In genomic region chr12:3129301-3130052, GRCh38 we compare ENCODE assay signal across 9 cellular contexts. TPM values are rescaled to one million over a fixed set of nuclear protein-coding genes. Genes with fewer than 3 reads are reported as not detected.
A peak's percentile ranks its signal among the peaks of the same experiment; 100 is the strongest.
DNase-seq lines count a peak whose midpoint lies in the region; ATAC-seq and TF ChIP-seq lines count a peak whose summit lies in the region.
"Had no signal": no experiment of that assay in that cellular context is flagged by ENCODE, and none has a peak within 500 bp of the region (broad histone marks: within the 10 kb centered on the region; RNA-seq: fewer than 3 reads in every experiment).

No MANE protein-coding gene starts in this region.

- H3K27ac ChIP-seq in fibroblast of lung (ENCODE audit: insufficient read depth, low read length) (no peak overlapping the region), upper lobe of left lung (peak overlapping the region in 3 of 4 donors; percentile 23 to 55 (median 54)), sigmoid colon (no peak overlapping the region)

- 52 to 60% methylated on average over 12 of the region's 12 CpGs for WGBS in upper lobe of left lung, 2 donors
- WGBS in sigmoid colon, 2 donors: 54 to 74% methylated on average over 12 of the region's 12 CpGs

- H3K9me3 Mint-ChIP-seq in natural killer cell treated with Interleukin-12 subunit alpha and Interleukin-12 subunit beta and Interleukin-15 and Interleukin-18, amount 100 ng/mL, for 72 hours: peaks cover 8% of the 10 kb centered on the region
- peaks cover 0 to 3% of the 10 kb centered on the region in 2 donors for H3K9me3 Mint-ChIP-seq in natural killer cell

- no peaks in the 10 kb centered on the region for H3K36me3 ChIP-seq in fibroblast of lung (ENCODE audit: control insufficient read depth, insufficient read depth, low read length)
- no peaks in the 10 kb centered on the region for H3K36me3 ChIP-seq in upper lobe of left lung
- H3K36me3 ChIP-seq in sigmoid colon: no peaks in the 10 kb centered on the region

- no peak overlapping the region for H3K4me3 Mint-ChIP-seq in natural killer cell treated with Interleukin-12 subunit alpha and Interleukin-12 subunit beta and Interleukin-15 and Interleukin-18, amount 100 ng/mL, for 72 hours
- H3K4me3 Mint-ChIP-seq in natural killer cell: no peak overlapping the region

- no peaks in the 10 kb centered on the region for H4K20me1 ChIP-seq in fibroblast of lung (ENCODE audit: control insufficient read depth, extremely low read depth, insufficient read depth, low read length)

- H3K36me3 Mint-ChIP-seq in natural killer cell treated with Interleukin-12 subunit alpha and Interleukin-12 subunit beta and Interleukin-15 and Interleukin-18, amount 100 ng/mL, for 72 hours: peaks cover 4% of the 10 kb centered on the region
- H3K36me3 Mint-ChIP-seq in natural killer cell: no peaks in the 10 kb centered on the region

- H3K4me1 ChIP-seq in fibroblast of lung (ENCODE audit: control insufficient read depth, extremely low read depth, insufficient read depth, low read length): peaks cover 6% of the 10 kb centered on the region
- peaks cover 40 to 51% (median 44%) of the 10 kb centered on the region in 4 donors for H3K4me1 ChIP-seq in upper lobe of left lung
- peaks cover 0 to 20% (median 18%) of the 10 kb centered on the region in 4 donors for H3K4me1 ChIP-seq in sigmoid colon

- intact Hi-C loops in natural killer cell (cut with micrococcal nuclease) (no loop called here), sigmoid colon (cut with DNase I) (no loop called here)

- H3K27me3 ChIP-seq in fibroblast of lung (ENCODE audit: control insufficient read depth, insufficient read depth, low read length): no peaks in the 10 kb centered on the region
- H3K27me3 ChIP-seq in upper lobe of left lung: no peaks in the 10 kb centered on the region
- no peaks in the 10 kb centered on the region for H3K27me3 ChIP-seq in sigmoid colon

- H3K9me3 ChIP-seq in fibroblast of lung (ENCODE audit: control insufficient read depth, insufficient read depth, low read depth, low read length): no peaks in the 10 kb centered on the region
- no peaks in the 10 kb centered on the region for H3K9me3 ChIP-seq in upper lobe of left lung
- peaks cover 0 to 6% (median 0%) of the 10 kb centered on the region in 4 donors for H3K9me3 ChIP-seq in sigmoid colon

- H3K4me3 ChIP-seq in fibroblast of lung (replicated peaks in 1 of 4; ENCODE audit: control extremely low read depth in 1 of 4, insufficient read depth in 1 of 4, low read depth in 3 of 4, low read length in 4 of 4) (no peak overlapping the region), upper lobe of left lung (no peak overlapping the region), sigmoid colon (no peak overlapping the region)
- H3K4me3 ChIP-seq: skin epidermis had no signal

- peak overlapping the region in 1 of 2 donors; percentile 36 for H3K27ac Mint-ChIP-seq in natural killer cell treated with Interleukin-12 subunit alpha and Interleukin-12 subunit beta and Interleukin-15 and Interleukin-18, amount 100 ng/mL, for 72 hours
- H3K27ac Mint-ChIP-seq in natural killer cell: no peak overlapping the region

- no peak for TF ChIP-seq POLR2A in upper lobe of left lung (IDR thresholded peaks at IDR 0.05)
- no peak for TF ChIP-seq POLR2A in sigmoid colon (IDR thresholded peaks at IDR 0.05)

- no peak overlapping the region for H2AFZ ChIP-seq in fibroblast of lung (ENCODE audit: low read length)

- no peaks in the 10 kb centered on the region for H3K79me2 ChIP-seq in fibroblast of lung (ENCODE audit: control insufficient read depth, insufficient read depth, low read length)

- ATAC-seq in natural killer cell treated with Interleukin-12 subunit alpha and Interleukin-12 subunit beta and Interleukin-15 and Interleukin-18, amount 100 ng/mL, for 72 hours: peak in 1 of 2 donors; percentile 59
- ATAC-seq in natural killer cell: no peak
- no peak for ATAC-seq in upper lobe of left lung (ENCODE audit: low FRiP score in 2 of 2)

- no peak overlapping the region for H3K9ac ChIP-seq in fibroblast of lung (ENCODE audit: insufficient read depth, low read length)

- TF ChIP-seq EP300 in upper lobe of left lung (IDR thresholded peaks at IDR 0.05) (no peak), sigmoid colon (IDR thresholded peaks at IDR 0.05) (no peak)

- no peak overlapping the region for H3K4me2 ChIP-seq in fibroblast of lung (ENCODE audit: extremely low read depth, insufficient read depth, low read length)

- TF ChIP-seq CTCF in natural killer cell (IDR thresholded peaks at IDR 0.05): no peak
- no peak for TF ChIP-seq CTCF in fibroblast of lung (conservative IDR thresholded peaks at IDR 0.05 in 1 of 2, IDR thresholded peaks at IDR 0.05 in 1 of 2; ENCODE audit: low read depth in 1 of 2, low read length in 2 of 2)
- no peak for TF ChIP-seq CTCF in upper lobe of left lung (IDR thresholded peaks at IDR 0.05)
- TF ChIP-seq CTCF in sigmoid colon (IDR thresholded peaks at IDR 0.05): no peak

- peaks cover 32 to 44% of the 10 kb centered on the region in 2 donors for H3K27me3 Mint-ChIP-seq in natural killer cell treated with Interleukin-12 subunit alpha and Interleukin-12 subunit beta and Interleukin-15 and Interleukin-18, amount 100 ng/mL, for 72 hours
- H3K27me3 Mint-ChIP-seq in natural killer cell (ENCODE audit: low read depth in 2 of 2): peaks cover 37 to 47% of the 10 kb centered on the region in 2 donors

- peak; percentile 61 for DNase-seq in natural killer cell treated with Interleukin-12 subunit alpha and Interleukin-12 subunit beta and Interleukin-15 and Interleukin-18, amount 100 ng/mL, for 72 hours (ENCODE audit: low spot score)
- DNase-seq in natural killer cell (no peak), RPMI8226 (peak; percentile 52), fibroblast of lung (ENCODE audit: low read depth in 2 of 2) (peak; percentile 64 to 94), upper lobe of left lung (no peak), HPDE6-E6E7 (ENCODE audit: extremely low spot score) (no peak), NCI-H1694 (lab: John Stamatoyannopoulos, UW) (no peak), sigmoid colon (no peak)

- peaks cover 17 to 18% of the 10 kb centered on the region in 2 donors for H3K4me1 Mint-ChIP-seq in natural killer cell treated with Interleukin-12 subunit alpha and Interleukin-12 subunit beta and Interleukin-15 and Interleukin-18, amount 100 ng/mL, for 72 hours (ENCODE audit: low read depth in 2 of 2)
- H3K4me1 Mint-ChIP-seq in natural killer cell: peaks cover 15 to 20% of the 10 kb centered on the region in 2 donors

RNA-seq across cellular contexts. Expression of gene TSPAN9, which starts 52.3 kb away (rescaled TPM):
- total RNA-seq in natural killer cell treated with Interleukin-12 subunit alpha and Interleukin-12 subunit beta and Interleukin-15 and Interleukin-18, amount 100 ng/mL, for 72 hours: under 1 TPM in 1 of 2 donors, not detected in 1; 0.10 TPM
- 1 to 10 TPM in 2 of 3 donors, under 1 TPM in 1; 0.86 to 1.6 (median 1.1) TPM for total RNA-seq in natural killer cell
- 26.7 and 35.2 TPM in 2 replicates for total RNA-seq in fibroblast of lung
- polyA plus RNA-seq in fibroblast of lung: 31.1 and 32.6 TPM in 2 replicates
- 25.6 and 30.4 TPM in 2 replicates for polyA plus RNA-seq in fibroblast of lung (2012)
- 35.5 and 64.8 TPM in 2 replicates for polyA minus RNA-seq in fibroblast of lung (ENCODE audit: low replicate concordance)
- 10 to 100 TPM; 25.2 to 62.9 (median 44.2) TPM for total RNA-seq in upper lobe of left lung
- 10 to 100 TPM; 18.2 to 28.0 (median 21.4) TPM for total RNA-seq in sigmoid colon
- 10 to 100 TPM in 1 of 3 donors, 1 to 10 TPM in 1, under 1 TPM in 1; 0.92 to 14.5 (median 2.4) TPM for polyA plus RNA-seq in sigmoid colon

Comparison
In these comparisons a context has a peak if more than half of its experiments do, and no peak if none do; other contexts are left out.
1. DNase-seq: peak in natural killer cell treated with Interleukin-12 subunit alpha and Interleukin-12 subunit beta and Interleukin-15 and Interleukin-18, amount 100 ng/mL, for 72 hours (single experiment), RPMI8226 (single experiment) and fibroblast of lung (2 of 2); none in natural killer cell (single experiment), upper lobe of left lung (0 of 2), HPDE6-E6E7 (single experiment), NCI-H1694 (single experiment) and sigmoid colon (single experiment).
2. H3K27ac ChIP-seq: peak in upper lobe of left lung (3 of 4); none in fibroblast of lung (single experiment) and sigmoid colon (0 of 4).
3. RNA of gene TSPAN9, which starts 52.3 kb away (total RNA-seq): 25.2 to 62.9 TPM in upper lobe of left lung, 26.7 to 35.2 TPM in fibroblast of lung and 18.2 to 28.0 TPM in sigmoid colon; 0.86 to 1.6 TPM in natural killer cell and 0.10 TPM in natural killer cell treated with Interleukin-12 subunit alpha and Interleukin-12 subunit beta and Interleukin-15 and Interleukin-18, amount 100 ng/mL, for 72 hours; every median in the first group is over 4 times any median in the second.